1 cellular context compared by ENCODE assay signal in the genomic region with DNA sequence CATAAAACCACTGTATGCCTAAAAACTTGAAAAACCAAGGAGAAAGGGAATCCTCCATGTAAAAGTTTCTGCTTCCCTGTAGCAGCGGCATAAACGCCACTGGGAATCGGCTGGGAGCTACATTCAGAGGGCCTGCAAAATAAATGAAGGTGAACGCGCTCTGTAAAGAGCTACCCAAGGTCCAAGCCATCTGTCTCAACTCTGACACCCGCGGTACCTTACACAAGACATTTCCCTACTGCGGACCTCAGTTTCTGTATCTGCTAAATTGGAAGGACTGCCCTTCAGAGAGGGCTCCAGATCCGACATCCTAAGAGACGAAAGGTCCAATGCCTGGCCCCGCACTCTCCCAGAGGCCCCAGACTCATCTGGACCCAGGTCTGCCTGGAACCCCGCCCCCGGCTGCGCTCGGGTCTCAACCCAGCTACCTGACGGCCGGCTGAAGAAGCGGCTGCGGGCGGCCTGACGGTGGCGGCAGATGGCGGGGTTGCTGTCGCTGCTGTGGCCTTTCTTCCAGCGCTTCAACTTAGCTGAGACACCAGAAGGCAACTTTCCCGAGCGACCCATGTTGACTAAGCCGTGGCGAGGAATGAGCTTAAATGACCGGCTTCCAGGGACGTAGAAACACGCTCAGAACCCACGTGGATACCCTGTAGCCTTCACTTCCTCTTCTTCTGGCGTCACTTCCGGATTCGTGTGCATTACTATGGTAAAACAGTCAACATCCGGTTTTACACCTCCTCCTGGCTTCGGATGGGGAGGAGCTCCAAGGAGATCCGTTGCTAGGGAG.
TF ChIP-seq lines count a peak whose summit lies in the region.

A gene with protein sequence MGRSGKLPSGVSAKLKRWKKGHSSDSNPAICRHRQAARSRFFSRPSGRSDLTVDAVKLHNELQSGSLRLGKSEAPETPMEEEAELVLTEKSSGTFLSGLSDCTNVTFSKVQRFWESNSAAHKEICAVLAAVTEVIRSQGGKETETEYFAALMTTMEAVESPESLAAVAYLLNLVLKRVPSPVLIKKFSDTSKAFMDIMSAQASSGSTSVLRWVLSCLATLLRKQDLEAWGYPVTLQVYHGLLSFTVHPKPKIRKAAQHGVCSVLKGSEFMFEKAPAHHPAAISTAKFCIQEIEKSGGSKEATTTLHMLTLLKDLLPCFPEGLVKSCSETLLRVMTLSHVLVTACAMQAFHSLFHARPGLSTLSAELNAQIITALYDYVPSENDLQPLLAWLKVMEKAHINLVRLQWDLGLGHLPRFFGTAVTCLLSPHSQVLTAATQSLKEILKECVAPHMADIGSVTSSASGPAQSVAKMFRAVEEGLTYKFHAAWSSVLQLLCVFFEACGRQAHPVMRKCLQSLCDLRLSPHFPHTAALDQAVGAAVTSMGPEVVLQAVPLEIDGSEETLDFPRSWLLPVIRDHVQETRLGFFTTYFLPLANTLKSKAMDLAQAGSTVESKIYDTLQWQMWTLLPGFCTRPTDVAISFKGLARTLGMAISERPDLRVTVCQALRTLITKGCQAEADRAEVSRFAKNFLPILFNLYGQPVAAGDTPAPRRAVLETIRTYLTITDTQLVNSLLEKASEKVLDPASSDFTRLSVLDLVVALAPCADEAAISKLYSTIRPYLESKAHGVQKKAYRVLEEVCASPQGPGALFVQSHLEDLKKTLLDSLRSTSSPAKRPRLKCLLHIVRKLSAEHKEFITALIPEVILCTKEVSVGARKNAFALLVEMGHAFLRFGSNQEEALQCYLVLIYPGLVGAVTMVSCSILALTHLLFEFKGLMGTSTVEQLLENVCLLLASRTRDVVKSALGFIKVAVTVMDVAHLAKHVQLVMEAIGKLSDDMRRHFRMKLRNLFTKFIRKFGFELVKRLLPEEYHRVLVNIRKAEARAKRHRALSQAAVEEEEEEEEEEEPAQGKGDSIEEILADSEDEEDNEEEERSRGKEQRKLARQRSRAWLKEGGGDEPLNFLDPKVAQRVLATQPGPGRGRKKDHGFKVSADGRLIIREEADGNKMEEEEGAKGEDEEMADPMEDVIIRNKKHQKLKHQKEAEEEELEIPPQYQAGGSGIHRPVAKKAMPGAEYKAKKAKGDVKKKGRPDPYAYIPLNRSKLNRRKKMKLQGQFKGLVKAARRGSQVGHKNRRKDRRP (N-terminal part only) (minus strand): TSS at position 676 of the 790 bp plus-strand sequence. CDS start 109 bp downstream, at position 567.

TF ChIP-seq in K562, 482 proteins besides CTCF, POLR2A, EP300 and RAD21 (continued from another document and continues in another):
- TF ChIP-seq, protein P1, sequence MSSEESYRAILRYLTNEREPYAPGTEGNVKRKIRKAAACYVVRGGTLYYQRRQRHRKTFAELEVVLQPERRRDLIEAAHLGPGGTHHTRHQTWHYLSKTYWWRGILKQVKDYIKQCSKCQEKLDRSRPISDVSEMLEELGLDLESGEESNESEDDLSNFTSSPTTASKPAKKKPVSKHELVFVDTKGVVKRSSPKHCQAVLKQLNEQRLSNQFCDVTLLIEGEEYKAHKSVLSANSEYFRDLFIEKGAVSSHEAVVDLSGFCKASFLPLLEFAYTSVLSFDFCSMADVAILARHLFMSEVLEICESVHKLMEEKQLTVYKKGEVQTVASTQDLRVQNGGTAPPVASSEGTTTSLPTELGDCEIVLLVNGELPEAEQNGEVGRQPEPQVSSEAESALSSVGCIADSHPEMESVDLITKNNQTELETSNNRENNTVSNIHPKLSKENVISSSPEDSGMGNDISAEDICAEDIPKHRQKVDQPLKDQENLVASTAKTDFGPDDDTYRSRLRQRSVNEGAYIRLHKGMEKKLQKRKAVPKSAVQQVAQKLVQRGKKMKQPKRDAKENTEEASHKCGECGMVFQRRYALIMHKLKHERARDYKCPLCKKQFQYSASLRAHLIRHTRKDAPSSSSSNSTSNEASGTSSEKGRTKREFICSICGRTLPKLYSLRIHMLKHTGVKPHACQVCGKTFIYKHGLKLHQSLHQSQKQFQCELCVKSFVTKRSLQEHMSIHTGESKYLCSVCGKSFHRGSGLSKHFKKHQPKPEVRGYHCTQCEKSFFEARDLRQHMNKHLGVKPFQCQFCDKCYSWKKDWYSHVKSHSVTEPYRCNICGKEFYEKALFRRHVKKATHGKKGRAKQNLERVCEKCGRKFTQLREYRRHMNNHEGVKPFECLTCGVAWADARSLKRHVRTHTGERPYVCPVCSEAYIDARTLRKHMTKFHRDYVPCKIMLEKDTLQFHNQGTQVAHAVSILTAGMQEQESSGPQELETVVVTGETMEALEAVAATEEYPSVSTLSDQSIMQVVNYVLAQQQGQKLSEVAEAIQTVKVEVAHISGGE (CRISPR knock-in tag; IDR thresholded peaks at IDR 0.05): no peak
- TF ChIP-seq ADNP (tag; IDR thresholded peaks at IDR 0.05): no peak
- TF ChIP-seq, protein P2, sequence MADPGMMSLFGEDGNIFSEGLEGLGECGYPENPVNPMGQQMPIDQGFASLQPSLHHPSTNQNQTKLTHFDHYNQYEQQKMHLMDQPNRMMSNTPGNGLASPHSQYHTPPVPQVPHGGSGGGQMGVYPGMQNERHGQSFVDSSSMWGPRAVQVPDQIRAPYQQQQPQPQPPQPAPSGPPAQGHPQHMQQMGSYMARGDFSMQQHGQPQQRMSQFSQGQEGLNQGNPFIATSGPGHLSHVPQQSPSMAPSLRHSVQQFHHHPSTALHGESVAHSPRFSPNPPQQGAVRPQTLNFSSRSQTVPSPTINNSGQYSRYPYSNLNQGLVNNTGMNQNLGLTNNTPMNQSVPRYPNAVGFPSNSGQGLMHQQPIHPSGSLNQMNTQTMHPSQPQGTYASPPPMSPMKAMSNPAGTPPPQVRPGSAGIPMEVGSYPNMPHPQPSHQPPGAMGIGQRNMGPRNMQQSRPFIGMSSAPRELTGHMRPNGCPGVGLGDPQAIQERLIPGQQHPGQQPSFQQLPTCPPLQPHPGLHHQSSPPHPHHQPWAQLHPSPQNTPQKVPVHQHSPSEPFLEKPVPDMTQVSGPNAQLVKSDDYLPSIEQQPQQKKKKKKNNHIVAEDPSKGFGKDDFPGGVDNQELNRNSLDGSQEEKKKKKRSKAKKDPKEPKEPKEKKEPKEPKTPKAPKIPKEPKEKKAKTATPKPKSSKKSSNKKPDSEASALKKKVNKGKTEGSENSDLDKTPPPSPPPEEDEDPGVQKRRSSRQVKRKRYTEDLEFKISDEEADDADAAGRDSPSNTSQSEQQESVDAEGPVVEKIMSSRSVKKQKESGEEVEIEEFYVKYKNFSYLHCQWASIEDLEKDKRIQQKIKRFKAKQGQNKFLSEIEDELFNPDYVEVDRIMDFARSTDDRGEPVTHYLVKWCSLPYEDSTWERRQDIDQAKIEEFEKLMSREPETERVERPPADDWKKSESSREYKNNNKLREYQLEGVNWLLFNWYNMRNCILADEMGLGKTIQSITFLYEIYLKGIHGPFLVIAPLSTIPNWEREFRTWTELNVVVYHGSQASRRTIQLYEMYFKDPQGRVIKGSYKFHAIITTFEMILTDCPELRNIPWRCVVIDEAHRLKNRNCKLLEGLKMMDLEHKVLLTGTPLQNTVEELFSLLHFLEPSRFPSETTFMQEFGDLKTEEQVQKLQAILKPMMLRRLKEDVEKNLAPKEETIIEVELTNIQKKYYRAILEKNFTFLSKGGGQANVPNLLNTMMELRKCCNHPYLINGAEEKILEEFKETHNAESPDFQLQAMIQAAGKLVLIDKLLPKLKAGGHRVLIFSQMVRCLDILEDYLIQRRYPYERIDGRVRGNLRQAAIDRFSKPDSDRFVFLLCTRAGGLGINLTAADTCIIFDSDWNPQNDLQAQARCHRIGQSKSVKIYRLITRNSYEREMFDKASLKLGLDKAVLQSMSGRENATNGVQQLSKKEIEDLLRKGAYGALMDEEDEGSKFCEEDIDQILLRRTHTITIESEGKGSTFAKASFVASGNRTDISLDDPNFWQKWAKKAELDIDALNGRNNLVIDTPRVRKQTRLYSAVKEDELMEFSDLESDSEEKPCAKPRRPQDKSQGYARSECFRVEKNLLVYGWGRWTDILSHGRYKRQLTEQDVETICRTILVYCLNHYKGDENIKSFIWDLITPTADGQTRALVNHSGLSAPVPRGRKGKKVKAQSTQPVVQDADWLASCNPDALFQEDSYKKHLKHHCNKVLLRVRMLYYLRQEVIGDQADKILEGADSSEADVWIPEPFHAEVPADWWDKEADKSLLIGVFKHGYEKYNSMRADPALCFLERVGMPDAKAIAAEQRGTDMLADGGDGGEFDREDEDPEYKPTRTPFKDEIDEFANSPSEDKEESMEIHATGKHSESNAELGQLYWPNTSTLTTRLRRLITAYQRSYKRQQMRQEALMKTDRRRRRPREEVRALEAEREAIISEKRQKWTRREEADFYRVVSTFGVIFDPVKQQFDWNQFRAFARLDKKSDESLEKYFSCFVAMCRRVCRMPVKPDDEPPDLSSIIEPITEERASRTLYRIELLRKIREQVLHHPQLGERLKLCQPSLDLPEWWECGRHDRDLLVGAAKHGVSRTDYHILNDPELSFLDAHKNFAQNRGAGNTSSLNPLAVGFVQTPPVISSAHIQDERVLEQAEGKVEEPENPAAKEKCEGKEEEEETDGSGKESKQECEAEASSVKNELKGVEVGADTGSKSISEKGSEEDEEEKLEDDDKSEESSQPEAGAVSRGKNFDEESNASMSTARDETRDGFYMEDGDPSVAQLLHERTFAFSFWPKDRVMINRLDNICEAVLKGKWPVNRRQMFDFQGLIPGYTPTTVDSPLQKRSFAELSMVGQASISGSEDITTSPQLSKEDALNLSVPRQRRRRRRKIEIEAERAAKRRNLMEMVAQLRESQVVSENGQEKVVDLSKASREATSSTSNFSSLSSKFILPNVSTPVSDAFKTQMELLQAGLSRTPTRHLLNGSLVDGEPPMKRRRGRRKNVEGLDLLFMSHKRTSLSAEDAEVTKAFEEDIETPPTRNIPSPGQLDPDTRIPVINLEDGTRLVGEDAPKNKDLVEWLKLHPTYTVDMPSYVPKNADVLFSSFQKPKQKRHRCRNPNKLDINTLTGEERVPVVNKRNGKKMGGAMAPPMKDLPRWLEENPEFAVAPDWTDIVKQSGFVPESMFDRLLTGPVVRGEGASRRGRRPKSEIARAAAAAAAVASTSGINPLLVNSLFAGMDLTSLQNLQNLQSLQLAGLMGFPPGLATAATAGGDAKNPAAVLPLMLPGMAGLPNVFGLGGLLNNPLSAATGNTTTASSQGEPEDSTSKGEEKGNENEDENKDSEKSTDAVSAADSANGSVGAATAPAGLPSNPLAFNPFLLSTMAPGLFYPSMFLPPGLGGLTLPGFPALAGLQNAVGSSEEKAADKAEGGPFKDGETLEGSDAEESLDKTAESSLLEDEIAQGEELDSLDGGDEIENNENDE (IDR thresholded peaks at IDR 0.05; ENCODE audit: low read depth, low read length): no peak
- TF ChIP-seq C11orf30 (IDR thresholded peaks at IDR 0.05; ENCODE audit: low read depth): no peak; the same call in 1 of the 2 replicates
- no peak for TF ChIP-seq CAMTA2 (CRISPR knock-in tag; conservative IDR thresholded peaks at IDR 0.05)
- no peak for TF ChIP-seq MAZ (CRISPR knock-in tag; conservative IDR thresholded peaks at IDR 0.05 in 1 of 2, IDR thresholded peaks at IDR 0.05 in 1 of 2)
- no peak for TF ChIP-seq DMBX1 (CRISPR knock-in tag; IDR thresholded peaks at IDR 0.05; ENCODE audit: borderline replicate concordance)
- TF ChIP-seq ELF2 (CRISPR knock-in tag; IDR thresholded peaks at IDR 0.05): peak; percentile 52; the same call in 1 of the 2 replicates
- no peak for TF ChIP-seq FOXP1 (CRISPR knock-in tag; IDR thresholded peaks at IDR 0.05)
- TF ChIP-seq, protein P3, sequence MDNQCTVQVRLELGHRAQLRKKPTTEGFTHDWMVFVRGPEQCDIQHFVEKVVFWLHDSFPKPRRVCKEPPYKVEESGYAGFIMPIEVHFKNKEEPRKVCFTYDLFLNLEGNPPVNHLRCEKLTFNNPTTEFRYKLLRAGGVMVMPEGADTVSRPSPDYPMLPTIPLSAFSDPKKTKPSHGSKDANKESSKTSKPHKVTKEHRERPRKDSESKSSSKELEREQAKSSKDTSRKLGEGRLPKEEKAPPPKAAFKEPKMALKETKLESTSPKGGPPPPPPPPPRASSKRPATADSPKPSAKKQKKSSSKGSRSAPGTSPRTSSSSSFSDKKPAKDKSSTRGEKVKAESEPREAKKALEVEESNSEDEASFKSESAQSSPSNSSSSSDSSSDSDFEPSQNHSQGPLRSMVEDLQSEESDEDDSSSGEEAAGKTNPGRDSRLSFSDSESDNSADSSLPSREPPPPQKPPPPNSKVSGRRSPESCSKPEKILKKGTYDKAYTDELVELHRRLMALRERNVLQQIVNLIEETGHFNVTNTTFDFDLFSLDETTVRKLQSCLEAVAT (IDR thresholded peaks at IDR 0.05): no peak
- TF ChIP-seq CC2D1A (IDR thresholded peaks at IDR 0.05): no peak
- TF ChIP-seq BCOR (IDR thresholded peaks at IDR 0.05): no peak
- 0 out of 2 replicates have a peak, but pooled peaks have one; percentile 64 for TF ChIP-seq TGIF2 (CRISPR knock-in tag; IDR thresholded peaks at IDR 0.05)
- TF ChIP-seq HMGN3 (IDR thresholded peaks at IDR 0.05; ENCODE audit: borderline replicate concordance, extremely low read depth, insufficient read length, low read depth, low read length): no peak
- TF ChIP-seq, protein P4, sequence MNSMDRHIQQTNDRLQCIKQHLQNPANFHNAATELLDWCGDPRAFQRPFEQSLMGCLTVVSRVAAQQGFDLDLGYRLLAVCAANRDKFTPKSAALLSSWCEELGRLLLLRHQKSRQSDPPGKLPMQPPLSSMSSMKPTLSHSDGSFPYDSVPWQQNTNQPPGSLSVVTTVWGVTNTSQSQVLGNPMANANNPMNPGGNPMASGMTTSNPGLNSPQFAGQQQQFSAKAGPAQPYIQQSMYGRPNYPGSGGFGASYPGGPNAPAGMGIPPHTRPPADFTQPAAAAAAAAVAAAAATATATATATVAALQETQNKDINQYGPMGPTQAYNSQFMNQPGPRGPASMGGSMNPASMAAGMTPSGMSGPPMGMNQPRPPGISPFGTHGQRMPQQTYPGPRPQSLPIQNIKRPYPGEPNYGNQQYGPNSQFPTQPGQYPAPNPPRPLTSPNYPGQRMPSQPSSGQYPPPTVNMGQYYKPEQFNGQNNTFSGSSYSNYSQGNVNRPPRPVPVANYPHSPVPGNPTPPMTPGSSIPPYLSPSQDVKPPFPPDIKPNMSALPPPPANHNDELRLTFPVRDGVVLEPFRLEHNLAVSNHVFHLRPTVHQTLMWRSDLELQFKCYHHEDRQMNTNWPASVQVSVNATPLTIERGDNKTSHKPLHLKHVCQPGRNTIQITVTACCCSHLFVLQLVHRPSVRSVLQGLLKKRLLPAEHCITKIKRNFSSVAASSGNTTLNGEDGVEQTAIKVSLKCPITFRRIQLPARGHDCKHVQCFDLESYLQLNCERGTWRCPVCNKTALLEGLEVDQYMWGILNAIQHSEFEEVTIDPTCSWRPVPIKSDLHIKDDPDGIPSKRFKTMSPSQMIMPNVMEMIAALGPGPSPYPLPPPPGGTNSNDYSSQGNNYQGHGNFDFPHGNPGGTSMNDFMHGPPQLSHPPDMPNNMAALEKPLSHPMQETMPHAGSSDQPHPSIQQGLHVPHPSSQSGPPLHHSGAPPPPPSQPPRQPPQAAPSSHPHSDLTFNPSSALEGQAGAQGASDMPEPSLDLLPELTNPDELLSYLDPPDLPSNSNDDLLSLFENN (IDR thresholded peaks at IDR 0.05; ENCODE audit: low read depth in 2 of 2, low read length in 2 of 2): no peak
- TF ChIP-seq, protein P5, sequence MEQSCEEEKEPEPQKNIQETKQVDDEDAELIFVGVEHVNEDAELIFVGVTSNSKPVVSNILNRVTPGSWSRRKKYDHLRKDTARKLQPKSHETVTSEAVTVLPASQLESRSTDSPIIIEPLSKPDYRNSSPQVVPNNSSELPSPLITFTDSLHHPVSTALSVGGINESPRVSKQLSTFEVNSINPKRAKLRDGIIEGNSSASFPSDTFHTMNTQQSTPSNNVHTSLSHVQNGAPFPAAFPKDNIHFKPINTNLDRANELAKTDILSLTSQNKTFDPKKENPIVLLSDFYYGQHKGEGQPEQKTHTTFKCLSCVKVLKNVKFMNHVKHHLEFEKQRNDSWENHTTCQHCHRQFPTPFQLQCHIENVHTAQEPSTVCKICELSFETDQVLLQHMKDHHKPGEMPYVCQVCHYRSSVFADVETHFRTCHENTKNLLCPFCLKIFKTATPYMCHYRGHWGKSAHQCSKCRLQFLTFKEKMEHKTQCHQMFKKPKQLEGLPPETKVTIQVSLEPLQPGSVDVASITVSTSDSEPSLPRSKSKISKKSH (CRISPR knock-in tag; IDR thresholded peaks at IDR 0.05): no peak
- no peak for TF ChIP-seq ZNF79 (CRISPR knock-in tag; IDR thresholded peaks at IDR 0.05; ENCODE audit: low read depth)
- TF ChIP-seq MXI1 (IDR thresholded peaks at IDR 0.05; ENCODE audit: low read depth, low read length): peak; percentile 99
